ENCODE assay signal across 9 cellular contexts in genomic region chr3:67000006-67000405, GRCh38. TPM values are rescaled to one million over a fixed set of nuclear protein-coding genes. Genes with fewer than 3 reads are reported as not detected.
DNase-seq lines count a peak whose midpoint lies in the region; ATAC-seq and TF ChIP-seq lines count a peak whose summit lies in the region.
"Had no signal": no experiment of that assay in that cellular context is flagged by ENCODE, and none has a peak within 500 bp of the region (broad histone marks: within the 10 kb centered on the region; RNA-seq: fewer than 3 reads in every experiment).

No MANE protein-coding gene starts in this region.

- H3K9me3 ChIP-seq in prostate gland, result no peaks in the 10 kb centered on the region

- in situ Hi-C loops in GM13977 (cut with MboI; ENCODE audit: low pct_unique_long_range_greater_than_20kb, low sequenced_read_pairs, unreplicated experiment), result no loop called here

- WGBS in prostate gland, result 83% methylated on average over 2 of the region's 2 CpGs

- H3K27ac ChIP-seq in prostate gland, result no peak overlapping the region

- ATAC-seq in GM21723 (IDR thresholded peaks at IDR 0.05; ENCODE audit: unreplicated experiment) (peak; percentile 55), left colon (no peak)
- ATAC-seq: Panc1 had no signal

- DNase-seq in GM13977 (ENCODE audit: low spot score) (peak; percentile 61), Kasumi-1 (lab: John Stamatoyannopoulos, UW) (peak; percentile 89 to 90), fibroblast of peridontal ligament (ENCODE audit: extremely low read depth) (peak; percentile 29), prostate gland (ENCODE audit: low spot score) (no peak), NCI-H2081 treated with DMSO at 0.1 percent for 48 hours (lab: John Stamatoyannopoulos, UW) (no peak), NCI-H146 treated with DMSO at 0.1 percent for 48 hours (lab: John Stamatoyannopoulos, UW; ENCODE audit: unreplicated experiment) (no peak), left colon (no peak)

- no peak for TF ChIP-seq POLR2A in prostate gland (IDR thresholded peaks at IDR 0.05)

- H3K4me3 ChIP-seq in prostate gland, result no peak overlapping the region

- no peaks in the 10 kb centered on the region for H3K27me3 ChIP-seq in prostate gland (replicated peaks; ENCODE audit: insufficient read depth)

- TF ChIP-seq CTCF in GM13977 (IDR thresholded peaks at IDR 0.05; ENCODE audit: extremely low read depth, insufficient read depth, missing control alignments), result no peak
- TF ChIP-seq CTCF in prostate gland (IDR thresholded peaks at IDR 0.05), result no peak

- H3K4me1 ChIP-seq in prostate gland (replicated peaks), result no peaks in the 10 kb centered on the region

- intact Hi-C loops in prostate gland (cut with DNase I), result no loop called here
- intact Hi-C loops in left colon (cut with DNase I, micrococcal nuclease), result no loop called here

- no peaks in the 10 kb centered on the region for H3K36me3 ChIP-seq in prostate gland

RNA-seq across cellular contexts. Expression of gene KBTBD8, which starts 1.9 kb away (rescaled TPM):
- total RNA-seq in prostate gland (1 to 10 TPM; 1.0 to 8.0 TPM), left colon (1 to 10 TPM; 2.6 to 3.4 TPM)

Comparison
In these comparisons a context has a peak if more than half of its experiments do, and no peak if none do; other contexts are left out.
1. DNase-seq: peak in GM13977 (single experiment), Kasumi-1 (2 of 2) and fibroblast of peridontal ligament (single experiment); none in prostate gland (single experiment), NCI-H2081 treated with DMSO at 0.1 percent for 48 hours (single experiment), NCI-H146 treated with DMSO at 0.1 percent for 48 hours (single experiment) and left colon (0 of 2).